11 cellular contexts compared by ENCODE assay signal in the genomic region with DNA sequence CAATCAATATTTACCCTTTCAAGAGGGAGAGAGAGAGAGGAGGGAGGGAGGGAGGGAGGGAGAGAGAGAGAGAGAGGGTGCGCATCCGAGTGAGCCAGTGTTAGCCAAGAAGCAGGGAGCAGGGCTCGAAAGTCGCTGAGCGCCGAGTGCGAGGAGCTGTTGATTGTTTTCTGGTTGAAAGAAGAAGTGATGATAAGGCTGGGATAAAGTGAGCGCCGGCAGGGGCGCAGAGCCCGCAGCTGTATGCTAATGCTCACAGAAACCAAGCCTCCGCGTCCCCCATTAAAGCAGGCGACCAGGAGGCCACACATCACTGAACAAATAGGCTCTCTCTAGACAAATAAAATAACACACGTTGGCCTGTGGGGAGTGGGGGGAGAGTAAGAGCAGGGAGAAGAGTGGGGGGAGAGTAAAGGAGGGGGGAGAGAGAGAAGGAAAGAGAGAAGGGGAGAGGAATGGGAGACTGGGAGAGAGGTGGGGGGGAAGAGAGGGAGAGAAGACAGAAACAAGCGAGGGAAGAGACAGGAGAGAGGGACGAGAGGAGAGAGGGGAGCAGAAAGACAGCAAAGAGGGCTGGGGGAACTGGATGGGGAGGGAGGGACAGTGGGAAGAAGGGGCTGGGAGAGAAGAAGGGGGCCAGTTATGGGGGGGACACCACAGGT. TPM values are rescaled to one million over a fixed set of nuclear protein-coding genes. Genes with fewer than 3 reads are reported as not detected.
DNase-seq lines count a peak whose midpoint lies in the region; ATAC-seq and TF ChIP-seq lines count a peak whose summit lies in the region.
"Had no signal": no experiment of that assay in that cellular context is flagged by ENCODE, and none has a peak within 500 bp of the region (broad histone marks: within the 10 kb centered on the region; RNA-seq: fewer than 3 reads in every experiment).

No MANE protein-coding gene starts in this region.

- H3K27me3 Mint-ChIP-seq in natural killer cell treated with Interleukin-12 subunit alpha and Interleukin-12 subunit beta and Interleukin-15 and Interleukin-18, amount 100 ng/mL, for 72 hours = peaks cover 39 to 43% of the 10 kb centered on the region in 2 donors

- no peaks in the 10 kb centered on the region for H3K36me3 Mint-ChIP-seq in natural killer cell treated with Interleukin-12 subunit alpha and Interleukin-12 subunit beta and Interleukin-15 and Interleukin-18, amount 100 ng/mL, for 72 hours

- no peak overlapping the region for H3K27ac Mint-ChIP-seq in natural killer cell treated with Interleukin-12 subunit alpha and Interleukin-12 subunit beta and Interleukin-15 and Interleukin-18, amount 100 ng/mL, for 72 hours

- DNase-seq in GM13976 (ENCODE audit: low spot score) = peak; percentile 56
- peak; percentile 99 for DNase-seq in NCI-H146 (lab: John Stamatoyannopoulos, UW)
- DNase-seq in SHP77 treated with DMSO at 0.1 percent for 48 hours (lab: John Stamatoyannopoulos, UW) = peak; percentile 97
- DNase-seq in natural killer cell treated with Interleukin-12 subunit alpha and Interleukin-12 subunit beta and Interleukin-15 and Interleukin-18, amount 100 ng/mL, for 72 hours (ENCODE audit: low spot score) = no peak
- no peak for DNase-seq in KG1 (lab: John Stamatoyannopoulos, UW)
- DNase-seq: KBM-7 had no signal

- in situ Hi-C loops in GM13976 (cut with MboI; ENCODE audit: low sequenced_read_pairs, unreplicated experiment) = loop anchor here (10.0 to 25.0 kb wide), 2 partner anchors 202 to 1149 kb away; a partner anchor contains a TSS

- peaks cover 26 to 42% of the 10 kb centered on the region in 2 donors for H3K4me1 Mint-ChIP-seq in natural killer cell treated with Interleukin-12 subunit alpha and Interleukin-12 subunit beta and Interleukin-15 and Interleukin-18, amount 100 ng/mL, for 72 hours (ENCODE audit: low read depth in 2 of 2)

- peak overlapping the region; percentile 42 for H3K4me3 Mint-ChIP-seq in natural killer cell treated with Interleukin-12 subunit alpha and Interleukin-12 subunit beta and Interleukin-15 and Interleukin-18, amount 100 ng/mL, for 72 hours

- no peak for ATAC-seq in natural killer cell treated with Interleukin-12 subunit alpha and Interleukin-12 subunit beta and Interleukin-15 and Interleukin-18, amount 100 ng/mL, for 72 hours
- ATAC-seq in HG02870 (IDR thresholded peaks at IDR 0.05; ENCODE audit: unreplicated experiment) (no peak), GM21786 (IDR thresholded peaks at IDR 0.05; ENCODE audit: unreplicated experiment) (no peak), GM18861 (IDR thresholded peaks at IDR 0.05; ENCODE audit: unreplicated experiment) (no peak)

- no peak for TF ChIP-seq CTCF in GM13976 (IDR thresholded peaks at IDR 0.05; ENCODE audit: borderline replicate concordance, control extremely low read depth, extremely low read depth, insufficient read depth, missing control alignments)

- no peaks in the 10 kb centered on the region for H3K9me3 Mint-ChIP-seq in natural killer cell treated with Interleukin-12 subunit alpha and Interleukin-12 subunit beta and Interleukin-15 and Interleukin-18, amount 100 ng/mL, for 72 hours

RNA-seq across cellular contexts. Expression of a gene that starts 5.0 kb away (rescaled TPM):
- total RNA-seq in natural killer cell treated with Interleukin-12 subunit alpha and Interleukin-12 subunit beta and Interleukin-15 and Interleukin-18, amount 100 ng/mL, for 72 hours = not detected
- total RNA-seq: mesenteric fat pad, urinary bladder had no signal

Comparison
In these comparisons a context has a peak if more than half of its experiments do, and no peak if none do; other contexts are left out.
1. DNase-seq: peak in GM13976 (single experiment), NCI-H146 (single experiment) and SHP77 treated with DMSO at 0.1 percent for 48 hours (single experiment); none in natural killer cell treated with Interleukin-12 subunit alpha and Interleukin-12 subunit beta and Interleukin-15 and Interleukin-18, amount 100 ng/mL, for 72 hours (single experiment) and KG1 (single experiment).